Comparison of ENCODE assay signal across 34 cellular contexts in genomic region chr19:30637926-30638325, GRCh38.
DNase-seq lines count a peak whose midpoint lies in the region; ATAC-seq, FAIRE-seq and TF ChIP-seq lines count a peak whose summit lies in the region.
"Had no signal": no experiment of that assay in that cellular context is flagged by ENCODE, and none has a peak within 500 bp of the region (broad histone marks: within the 10 kb centered on the region; RNA-seq: fewer than 3 reads in every experiment).

No MANE protein-coding gene starts in this region.

- peaks cover 0 to 12% (median 0%) of the 10 kb centered on the region in 4 donors for H3K27me3 ChIP-seq in esophagus muscularis mucosa
- H3K27me3 ChIP-seq: BE2C; BLaER1; BLaER1 treated with 17β-estradiol and CSF1 and Interleukin-3, amounts not matched to agents 10 nM and 100 nM had no signal

- TF ChIP-seq CTCF in A549 (IDR thresholded peaks at IDR 0.05) = no peak
- no peak for TF ChIP-seq CTCF in esophagus muscularis mucosa (IDR thresholded peaks at IDR 0.05)
- TF ChIP-seq CTCF in osteocyte (IDR thresholded peaks at IDR 0.05) = no peak
- TF ChIP-seq CTCF in OCI-LY7 (conservative IDR thresholded peaks at IDR 0.05; ENCODE audit: low read length) = no peak

- 9% methylated on average over 2 of the region's 2 CpGs for WGBS in A549 (ENCODE audit: missing lambda C conversion rate)
- 81% methylated on average over 2 of the region's 2 CpGs for WGBS in esophagus muscularis mucosa

- intact Hi-C loops in esophagus muscularis mucosa (cut with DNase I) = no loop called here
- intact Hi-C loops in OCI-LY7 (cut with micrococcal nuclease; ENCODE audit: unreplicated experiment) = no loop called here

- TF ChIP-seq POLR2A in A549 (IDR thresholded peaks at IDR 0.05; ENCODE audit: low read length) (no peak), esophagus muscularis mucosa (IDR thresholded peaks at IDR 0.05; ENCODE audit: low read depth) (no peak)

- no peaks in the 10 kb centered on the region for H4K20me1 ChIP-seq in OCI-LY7 (ENCODE audit: insufficient read depth, low read length)
- H4K20me1 ChIP-seq: BLaER1; BLaER1 treated with 17β-estradiol and CSF1 and Interleukin-3, amounts not matched to agents 10 nM and 100 nM had no signal

- no peaks in the 10 kb centered on the region for H3K79me2 ChIP-seq in OCI-LY7 (ENCODE audit: insufficient read depth, low read depth, low read length)

- H2AFZ ChIP-seq in OCI-LY7 (ENCODE audit: low read length) = no peak overlapping the region

- H3K9me3 ChIP-seq in A549 (peaks cover 20% of the 10 kb centered on the region), esophagus muscularis mucosa (peaks cover 0 to 16% (median 5%) of the 10 kb centered on the region in 4 donors), OCI-LY7 (ENCODE audit: low read length) (no peaks in the 10 kb centered on the region)
- H3K9me3 ChIP-seq: BE2C, Caco-2 had no signal

- no peaks in the 10 kb centered on the region for H3K4me1 Mint-ChIP-seq in osteocyte (ENCODE audit: unreplicated experiment)
- H3K4me1 Mint-ChIP-seq: B cell; CD14-positive monocyte; CD4-positive, alpha-beta memory T cell; CD4-positive, CD25-positive, alpha-beta regulatory T cell; CD8-positive, alpha-beta memory T cell had no signal

- TF ChIP-seq RAD21 in A549 (conservative IDR thresholded peaks at IDR 0.05 in 1 of 2, IDR thresholded peaks at IDR 0.05 in 1 of 2) = no peak

- H3K4me3 Mint-ChIP-seq in osteocyte (ENCODE audit: unreplicated experiment) = no peak overlapping the region
- H3K4me3 Mint-ChIP-seq: B cell; CD14-positive monocyte; CD4-positive, alpha-beta memory T cell; CD4-positive, alpha-beta T cell; CD4-positive, CD25-positive, alpha-beta regulatory T cell; CD8-positive, alpha-beta memory T cell; CD8-positive, alpha-beta T cell had no signal

- no peaks in the 10 kb centered on the region for H3K4me1 ChIP-seq in A549
- no peaks in the 10 kb centered on the region for H3K4me1 ChIP-seq in esophagus muscularis mucosa
- H3K4me1 ChIP-seq in OCI-LY7 (ENCODE audit: insufficient read depth, low read length, poor library complexity, severe bottlenecking) = no peaks in the 10 kb centered on the region
- H3K4me1 ChIP-seq: BE2C; BLaER1; BLaER1 treated with 17β-estradiol and CSF1 and Interleukin-3, amounts not matched to agents 10 nM and 100 nM; Caco-2 had no signal

- H3K36me3 Mint-ChIP-seq in osteocyte (ENCODE audit: unreplicated experiment) = no peaks in the 10 kb centered on the region
- H3K36me3 Mint-ChIP-seq: CD14-positive monocyte; CD4-positive, alpha-beta memory T cell; CD4-positive, CD25-positive, alpha-beta regulatory T cell; CD8-positive, alpha-beta memory T cell; CD8-positive, alpha-beta T cell had no signal

- H3K9me3 Mint-ChIP-seq in osteocyte (ENCODE audit: unreplicated experiment) = peaks cover 13% of the 10 kb centered on the region
- H3K9me3 Mint-ChIP-seq: CD4-positive, alpha-beta T cell had no signal

- no peaks in the 10 kb centered on the region for H3K9me2 ChIP-seq in OCI-LY7 (ENCODE audit: insufficient read depth, low read length)

- H3K27ac Mint-ChIP-seq in osteocyte (ENCODE audit: unreplicated experiment) = no peak overlapping the region
- H3K27ac Mint-ChIP-seq: B cell; CD14-positive monocyte; CD4-positive, alpha-beta memory T cell; CD4-positive, alpha-beta T cell; CD8-positive, alpha-beta memory T cell; CD8-positive, alpha-beta T cell had no signal

- no peaks in the 10 kb centered on the region for H3K27me3 Mint-ChIP-seq in osteocyte (ENCODE audit: unreplicated experiment)
- H3K27me3 Mint-ChIP-seq: B cell; CD4-positive, alpha-beta T cell; CD4-positive, CD25-positive, alpha-beta regulatory T cell had no signal

- H3K4me2 ChIP-seq in A549 (no peak overlapping the region), OCI-LY7 (ENCODE audit: low read length) (no peak overlapping the region)
- H3K4me2 ChIP-seq: BLaER1; BLaER1 treated with 17β-estradiol and CSF1 and Interleukin-3, amounts not matched to agents 10 nM and 100 nM had no signal

- FAIRE-seq in A549 (lab: Jason Lieb, UNC) = peak; percentile 13
- FAIRE-seq: A204.1, D721Med had no signal

- POLR2A ChIA-PET in A549 (lab: Yijun Ruan, JAX) = no interaction called here
- POLR2A ChIA-PET in OCI-LY7 (lab: Charles Lee) = no interaction called here

- no peak for TF ChIP-seq EP300 in A549 (IDR thresholded peaks at IDR 0.05)
- TF ChIP-seq EP300 in esophagus muscularis mucosa (IDR thresholded peaks at IDR 0.05) = no peak

- BruUV-seq in OCI-LY7 (replicated peaks; lab: Mats Ljungman, UMichigan) = no TSS peak

- no peak for ATAC-seq in A549
- no peak for ATAC-seq in HG02981 (IDR thresholded peaks at IDR 0.05; ENCODE audit: unreplicated experiment)
- ATAC-seq: CD8-positive, alpha-beta T cell had no signal

- CTCF ChIA-PET in A549 (lab: Yijun Ruan, JAX) = interaction anchor here (1.2 to 1.6 kb wide), 2 partner anchors 10 to 12 kb away, joined by 3 to 4 read pairs; no protein-coding TSS in a partner anchor
- CTCF ChIA-PET in OCI-LY7 (lab: Charles Lee; ENCODE audit: unreplicated experiment) = no interaction called here

- no peak overlapping the region for H3K4me3 ChIP-seq in A549
- H3K4me3 ChIP-seq in esophagus muscularis mucosa = no peak overlapping the region
- no peak overlapping the region for H3K4me3 ChIP-seq in OCI-LY7 (ENCODE audit: low read depth, low read length, poor library complexity, severe bottlenecking)
- H3K4me3 ChIP-seq: BLaER1; BLaER1 treated with 17β-estradiol and CSF1 and Interleukin-3, amounts not matched to agents 10 nM and 100 nM had no signal

- DNase-seq in A549 (ENCODE audit: low read depth in 1 of 2, low spot score in 1 of 2) (no peak), esophagus muscularis mucosa (ENCODE audit: extremely low spot score) (peak; percentile 21), osteocyte (ENCODE audit: extremely low spot score, unreplicated experiment) (peak; percentile 54), OCI-LY7 (ENCODE audit: low spot score) (no peak), Kasumi-1 (lab: John Stamatoyannopoulos, UW) (no peak)
- DNase-seq: 8988T; ACHN; AML-193; BE2C; C1 segment of cervical spinal cord; Caco-2; Calu3; CD4-positive, alpha-beta memory T cell; CD4-positive, alpha-beta T cell; CD4-positive, CD25-positive, alpha-beta regulatory T cell; CD8-positive, alpha-beta memory T cell; CD8-positive, alpha-beta T cell; COR-L47; DMS 273 treated with DMSO at 0.1 percent for 48 hours; DMS153; DMS53; DMS79; DMS79 treated with DMSO at 0.1 percent for 48 hours; DND-41; EL had no signal

- no peak overlapping the region for H3K27ac ChIP-seq in A549
- no peak overlapping the region for H3K27ac ChIP-seq in esophagus muscularis mucosa (replicated peaks in 1 of 4)
- H3K27ac ChIP-seq in OCI-LY7 (ENCODE audit: low read depth, low read length, poor library complexity, severe bottlenecking) = no peak overlapping the region
- H3K27ac ChIP-seq: 22Rv1; BLaER1; BLaER1 treated with 17β-estradiol and CSF1 and Interleukin-3, amounts not matched to agents 10 nM and 100 nM; C4-2B had no signal

- H3K36me3 ChIP-seq in esophagus muscularis mucosa (no peaks in the 10 kb centered on the region), OCI-LY7 (ENCODE audit: insufficient read depth, low read length) (no peaks in the 10 kb centered on the region)
- H3K36me3 ChIP-seq: BE2C; BLaER1; BLaER1 treated with 17β-estradiol and CSF1 and Interleukin-3, amounts not matched to agents 10 nM and 100 nM had no signal

TF ChIP-seq in A549, 52 proteins besides CTCF, POLR2A, EP300 and RAD21:
- TF ChIP-seq CBX2 (IDR thresholded peaks at IDR 0.05; ENCODE audit: borderline replicate concordance, low read depth) (no peak), USF2 (IDR thresholded peaks at IDR 0.05) (no peak)

Comparison
In these comparisons a context has a peak if more than half of its experiments do, and no peak if none do; other contexts are left out.
1. DNase-seq: peak in esophagus muscularis mucosa (single experiment) and osteocyte (single experiment); none in A549 (0 of 2), OCI-LY7 (single experiment) and Kasumi-1 (0 of 2).